Comparison of ENCODE assay signal across 22 cellular contexts in genomic region chr3:140470962-140471361, GRCh38.
DNase-seq lines count a peak whose midpoint lies in the region; TF ChIP-seq lines count a peak whose summit lies in the region.
"Had no signal": no experiment of that assay in that cellular context is flagged by ENCODE, and none has a peak within 500 bp of the region (broad histone marks: within the 10 kb centered on the region; RNA-seq: fewer than 3 reads in every experiment).

No MANE protein-coding gene starts in this region.

- TF ChIP-seq CTCF in brain microvascular endothelial cell (IDR thresholded peaks at IDR 0.05; ENCODE audit: low read depth, low read length, missing control alignments): no peak

- in situ Hi-C loops in Caki2 (cut with HindIII; ENCODE audit: low pct_unique_long_range_greater_than_20kb, low sequenced_read_pairs): no loop called here
- in situ Hi-C loops in brain microvascular endothelial cell (cut with HindIII; ENCODE audit: low pct_ligation_motif_present, low sequenced_read_pairs): no loop called here

- no peak overlapping the region for H3K27ac ChIP-seq in brain microvascular endothelial cell
- H3K27ac ChIP-seq: colonic mucosa, esophagus muscularis mucosa, transverse colon had no signal

- no peaks in the 10 kb centered on the region for H3K27me3 ChIP-seq in brain microvascular endothelial cell (replicated peaks)
- H3K27me3 ChIP-seq: colonic mucosa, esophagus muscularis mucosa, transverse colon had no signal

- no peaks in the 10 kb centered on the region for H3K36me3 ChIP-seq in brain microvascular endothelial cell (replicated peaks)
- H3K36me3 ChIP-seq: colonic mucosa, esophagus muscularis mucosa, transverse colon had no signal

- no peak overlapping the region for H3K4me3 ChIP-seq in brain microvascular endothelial cell (ENCODE audit: low read depth, low read length)
- H3K4me3 ChIP-seq: colonic mucosa, esophagus muscularis mucosa, transverse colon had no signal

- DNase-seq in Caki2 (ENCODE audit: low read depth): peak; percentile 50
- peak; percentile 34 for DNase-seq in NCI-H69 (lab: John Stamatoyannopoulos, UW)
- peak; percentile 14 for DNase-seq in brain microvascular endothelial cell
- peak; percentile 76 for DNase-seq in kidney tubule cell (ENCODE audit: low spot score)
- no peak for DNase-seq in SW 1271 (lab: John Stamatoyannopoulos, UW)
- DNase-seq in hypothalamus (lab: John Stamatoyannopoulos, UW): no peak
- DNase-seq in activated naive CD4-positive, alpha-beta T cell treated with anti-CD3 and anti-CD28 coated beads, Interleukin-2, amount 50 U/mL, for 16 hours: no peak
- no peak for DNase-seq in NCI-H1092 (lab: John Stamatoyannopoulos, UW)
- DNase-seq: activated CD4-positive, alpha-beta memory T cell treated with anti-CD3 and anti-CD28 coated beads, Interleukin-2, amount 10 ng/mL, durations not matched to agents 7 days and 5 days; activated gamma-delta T cell; activated T-cell treated with anti-CD3 and anti-CD28 coated beads for 4 hours; CD4-positive, alpha-beta memory T cell; colonic mucosa; DMS 273 treated with DMSO at 0.1 percent for 48 hours; KBM-7; NCI-H1694; NCI-H774; OCI-M1; SHP77; stimulated activated CD8-positive, alpha-beta memory T cell treated with anti-CD3 and anti-CD28 coated beads, Interleukin-4, amount 100 ng/mL, for 48 hours; transverse colon had no signal

Comparison
In these comparisons a context has a peak if more than half of its experiments do, and no peak if none do; other contexts are left out.
1. DNase-seq: peak in Caki2 (single experiment), NCI-H69 (single experiment), brain microvascular endothelial cell (single experiment) and kidney tubule cell (single experiment); none in SW 1271 (0 of 2), hypothalamus (0 of 51), activated naive CD4-positive, alpha-beta T cell treated with anti-CD3 and anti-CD28 coated beads, Interleukin-2, amount 50 U/mL, for 16 hours (single experiment) and NCI-H1092 (single experiment).